Comparison of ENCODE assay signal across 8 cellular contexts in genomic region chr3:113736548-113737089, GRCh38. TPM values are rescaled to one million over a fixed set of nuclear protein-coding genes. Genes with fewer than 3 reads are reported as not detected.
DNase-seq lines count a peak whose midpoint lies in the region; ATAC-seq and TF ChIP-seq lines count a peak whose summit lies in the region.

No MANE protein-coding gene starts in this region.

- TF ChIP-seq POLR2A in prostate gland (IDR thresholded peaks at IDR 0.05) = no peak

- DNase-seq in NCI-H345 (lab: John Stamatoyannopoulos, UW) (peak; percentile 2), glomerular visceral epithelial cell (ENCODE audit: extremely low spot score) (peak; percentile 62), prostate gland (ENCODE audit: low spot score) (peak; percentile 4), epidermal melanocyte (ENCODE audit: insufficient read length, low spot score) (no peak)
- peak in 1 of 2 donors; percentile 14 for DNase-seq in activated naive CD4-positive, alpha-beta T cell treated with anti-CD3 and anti-CD28 coated beads, Interleukin-2, amount 50 U/mL, for 72 hours (ENCODE audit: low spot score in 2 of 2)

- H3K27me3 ChIP-seq in prostate gland (replicated peaks; ENCODE audit: insufficient read depth) = no peaks in the 10 kb centered on the region

- no peaks in the 10 kb centered on the region for H3K36me3 ChIP-seq in prostate gland

- H3K36me3 Mint-ChIP-seq in activated naive CD4-positive, alpha-beta T cell treated with anti-CD3 and anti-CD28 coated beads, Interleukin-2, amount 50 U/mL, for 72 hours = no peaks in the 10 kb centered on the region

- no peaks in the 10 kb centered on the region for H3K9me3 Mint-ChIP-seq in activated naive CD4-positive, alpha-beta T cell treated with anti-CD3 and anti-CD28 coated beads, Interleukin-2, amount 50 U/mL, for 72 hours

- no peaks in the 10 kb centered on the region for H3K9me3 ChIP-seq in prostate gland

- WGBS in prostate gland = 13% methylated on average over 3 of the region's 3 CpGs

- intact Hi-C loops in prostate gland (cut with DNase I) = loop anchor here (10.0 kb wide), 2 partner anchors 98 to 112 kb away; partner anchors contain the start of gene GRAMD1C

- no peak overlapping the region for H3K4me3 ChIP-seq in prostate gland

- H3K27ac ChIP-seq in C4-2B (no peak overlapping the region), prostate gland (no peak overlapping the region)

- peak overlapping the region in 1 of 2 donors; percentile 1 for H3K27ac Mint-ChIP-seq in activated naive CD4-positive, alpha-beta T cell treated with anti-CD3 and anti-CD28 coated beads, Interleukin-2, amount 50 U/mL, for 72 hours

- H3K4me1 ChIP-seq in prostate gland (replicated peaks) = peaks cover 3% of the 10 kb centered on the region

- TF ChIP-seq CTCF in C4-2B (conservative IDR thresholded peaks at IDR 0.05) (peak; percentile 71), prostate gland (IDR thresholded peaks at IDR 0.05) (peak; percentile 17 to 80 (median 70))

- ATAC-seq in GM18498 (IDR thresholded peaks at IDR 0.05; ENCODE audit: unreplicated experiment) (peak; percentile 72), HG03139 (IDR thresholded peaks at IDR 0.05; ENCODE audit: unreplicated experiment) (peak; percentile 52)
- ATAC-seq in activated naive CD4-positive, alpha-beta T cell treated with anti-CD3 and anti-CD28 coated beads, Interleukin-2, amount 50 U/mL, for 72 hours = peak; percentile 69 to 86

RNA-seq across cellular contexts. Expression of gene NAA50, which starts 9.4 kb away (rescaled TPM):
- total RNA-seq in activated naive CD4-positive, alpha-beta T cell treated with anti-CD3 and anti-CD28 coated beads, Interleukin-2, amount 50 U/mL, for 72 hours = 100 to 1,000 TPM; 101 to 109 TPM
- total RNA-seq in prostate gland = 100 to 1,000 TPM; 111 to 118 TPM

RNA-seq across cellular contexts. Expression of gene ATP6V1A, which starts 10.2 kb away (rescaled TPM):
- 10 to 100 TPM; 48.8 to 69.5 TPM for total RNA-seq in activated naive CD4-positive, alpha-beta T cell treated with anti-CD3 and anti-CD28 coated beads, Interleukin-2, amount 50 U/mL, for 72 hours
- total RNA-seq in prostate gland = 10 to 100 TPM; 43.4 to 60.4 TPM

RNA-seq across cellular contexts. Expression of gene USF3, which starts 40.2 kb away (rescaled TPM):
- 10 to 100 TPM; 14.0 to 22.2 TPM for total RNA-seq in activated naive CD4-positive, alpha-beta T cell treated with anti-CD3 and anti-CD28 coated beads, Interleukin-2, amount 50 U/mL, for 72 hours
- 10 to 100 TPM; 22.2 to 25.3 TPM for total RNA-seq in prostate gland
